ENCODE assay signal across 1 cellular context in the genomic region with DNA sequence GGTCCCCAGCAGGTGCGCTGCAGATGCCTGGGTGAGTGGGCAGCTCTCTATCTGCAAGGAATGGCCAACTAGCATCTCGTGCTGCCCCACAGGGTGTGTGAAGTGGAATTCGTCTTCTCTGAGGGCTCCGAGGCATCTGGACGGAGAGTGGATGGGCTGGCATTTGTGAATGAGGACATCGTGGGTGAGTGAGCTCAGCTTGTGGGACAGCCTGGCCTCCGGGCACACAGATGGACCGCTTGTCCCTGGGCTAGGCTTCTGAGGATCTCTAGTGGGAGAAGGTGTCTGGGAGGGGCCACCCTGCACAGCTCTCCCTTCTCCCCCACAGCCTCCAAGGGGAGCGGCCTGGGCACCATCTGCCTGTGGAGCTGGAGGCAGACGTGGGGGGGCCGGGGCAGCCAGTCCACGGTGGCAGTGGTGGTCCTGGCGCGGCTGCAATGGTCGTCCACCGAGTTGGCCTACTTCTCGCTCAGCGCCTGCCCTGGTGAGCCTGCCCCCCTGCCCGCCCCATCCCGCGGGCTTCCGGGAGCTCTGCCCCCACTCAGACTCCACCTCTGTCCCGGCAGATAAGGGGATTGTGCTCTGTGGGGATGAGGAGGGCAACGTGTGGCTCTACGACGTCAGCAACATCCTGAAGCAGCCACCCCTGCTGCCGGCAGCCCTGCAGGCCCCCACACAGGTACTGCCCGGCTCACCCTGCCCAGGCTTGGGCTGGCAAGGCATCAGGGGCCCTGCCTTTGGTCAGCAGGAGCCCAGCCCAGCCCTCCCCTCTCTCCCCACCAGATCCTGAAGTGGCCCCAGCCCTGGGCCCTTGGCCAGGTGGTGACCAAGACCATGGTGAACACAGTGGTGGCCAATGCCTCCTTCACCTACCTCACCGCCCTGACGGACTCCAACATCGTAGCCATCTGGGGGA.
TF ChIP-seq lines count a peak whose summit lies in the region.

No MANE protein-coding gene starts in this region.

TF ChIP-seq in GM12878, 131 proteins besides CTCF, POLR2A, EP300 and RAD21:
- 0 out of 2 replicates have a peak, but pooled peaks have one; percentile 16 for TF ChIP-seq BACH1 (IDR thresholded peaks at IDR 0.05; ENCODE audit: borderline replicate concordance)
- no peak for TF ChIP-seq GABPA (IDR thresholded peaks at IDR 0.05; ENCODE audit: low read depth)
- 0 out of 2 replicates have a peak, but pooled peaks have one; percentile 10 for TF ChIP-seq POLR2AphosphoS5 (IDR thresholded peaks at IDR 0.05; ENCODE audit: low read length)
